Comparison of ENCODE assay signal across 1 cellular context in genomic region chr11:66020212-66020611, GRCh38.
TF ChIP-seq lines count a peak whose summit lies in the region.

No MANE protein-coding gene starts in this region.

TF ChIP-seq in endothelial cell of umbilical vein, 7 proteins besides CTCF, POLR2A, EP300 and RAD21:
- TF ChIP-seq MAX (IDR thresholded peaks at IDR 0.05; ENCODE audit: insufficient read depth, insufficient read length) (no peak), MYC (IDR thresholded peaks at IDR 0.05; ENCODE audit: low read depth, low read length) (no peak), FOS (IDR thresholded peaks at IDR 0.05; ENCODE audit: borderline replicate concordance, insufficient read depth, low read length) (no peak), JUN (IDR thresholded peaks at IDR 0.05; ENCODE audit: borderline replicate concordance, insufficient read depth, insufficient read length, low read depth) (no peak), EZH2 (IDR thresholded peaks at IDR 0.05; ENCODE audit: borderline replicate concordance, low read depth, low read length, severe bottlenecking) (no peak), GATA2 (IDR thresholded peaks at IDR 0.05; ENCODE audit: insufficient read depth, insufficient read length, low read depth, low read length) (no peak)
